In the genomic region with DNA sequence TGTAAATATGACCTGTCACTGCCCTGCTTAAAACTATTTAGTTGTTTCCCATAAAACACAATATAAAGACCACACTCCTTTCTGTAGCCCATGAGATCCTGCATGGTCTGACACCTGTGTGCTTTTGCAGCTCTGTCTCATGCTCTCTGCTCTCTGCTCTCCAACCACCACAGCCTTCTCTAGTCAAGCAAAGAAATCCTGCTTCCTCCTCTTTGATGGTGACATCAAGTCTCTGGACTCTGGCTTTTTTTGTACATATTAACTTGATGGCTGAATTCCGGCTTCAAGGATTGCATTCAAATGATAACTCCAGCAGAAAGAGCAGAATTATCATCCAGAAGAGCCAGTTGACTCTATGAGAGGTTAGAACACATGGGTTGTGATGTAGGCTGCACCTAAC, we compare ENCODE assay signal across 25 cellular contexts. TPM values are rescaled to one million over a fixed set of nuclear protein-coding genes. Genes with fewer than 3 reads are reported as not detected.
"Had no signal": no experiment of that assay in that cellular context is flagged by ENCODE, and none has a peak within 500 bp of the region (broad histone marks: within the 10 kb centered on the region; RNA-seq: fewer than 3 reads in every experiment).

No MANE protein-coding gene starts in this region.

- H3K27ac ChIP-seq: esophagus muscularis mucosa, skin epidermis, transverse colon, uterus, VCaP had no signal

- H3K27me3 ChIP-seq: brain microvascular endothelial cell, esophagus muscularis mucosa, transverse colon, uterus had no signal

- ATAC-seq: activated CD4-positive, CD25-positive, alpha-beta regulatory T cell treated with anti-CD3 and anti-CD28 coated beads, Interleukin-2, amount 50 U/mL, for 24 hours; activated naive CD8-positive, alpha-beta T cell treated with anti-CD3 and anti-CD28 coated beads, Interleukin-2, amount 50 U/mL, for 24 hours; effector memory CD8-positive, alpha-beta T cell; left lobe of liver; stimulated activated naive CD8-positive, alpha-beta T cell treated with anti-CD3 and anti-CD28 coated beads, Interleukin-15, amount 100 ng/mL, for 72 hours; T-helper 17 cell had no signal

- DNase-seq: activated CD4-positive, alpha-beta memory T cell treated with anti-CD3 and anti-CD28 coated beads, Interleukin-2, amount 10 ng/mL, durations not matched to agents 7 days and 5 days; activated CD4-positive, alpha-beta T cell treated with anti-CD3 and anti-CD28 coated beads, Interleukin-2, amount 10 ng/mL, durations not matched to agents 24 days and 14 days; activated gamma-delta T cell; activated naive CD4-positive, alpha-beta T cell treated with anti-CD3 and anti-CD28 coated beads, Interleukin-2, amount 50 U/mL, for 16 hours; activated naive CD8-positive, alpha-beta T cell treated with anti-CD3 and anti-CD28 coated beads, Interleukin-2, amount 50 U/mL, for 24 hours; brain microvascular endothelial cell; caudate nucleus; effector memory CD8-positive, alpha-beta T cell; head of caudate nucleus; islet precursor cell; naive B cell; stimulated activated CD4-positive, alpha-beta T cell treated with anti-CD3 and anti-CD28 coated beads, Interleukin-1b, Interleukin-23, amount 100 ng/mL, for 48 hours; stimulated activated naive CD8-positive, alpha-beta T cell treated with anti-CD3 and anti-CD28 coated beads, Interleukin-15, amount 100 ng/mL, for 72 hours; T-helper 17 cell; transverse colon; uterus had no signal

- H3K36me3 ChIP-seq: brain microvascular endothelial cell, esophagus muscularis mucosa, transverse colon, uterus had no signal

- H3K4me1 ChIP-seq: esophagus muscularis mucosa, transverse colon, uterus had no signal

- H3K9me3 ChIP-seq: esophagus muscularis mucosa, transverse colon, uterus had no signal

- FAIRE-seq: endothelial cell of umbilical vein, frontal cortex had no signal

- H3K4me3 ChIP-seq: esophagus muscularis mucosa, lung, skin epidermis, transverse colon, uterus had no signal

RNA-seq across cellular contexts. Expression of gene CHSY3, which starts 58.2 kb away (rescaled TPM):
- total RNA-seq: activated CD4-positive, alpha-beta memory T cell treated with anti-CD3 and anti-CD28 coated beads, Interleukin-2, amount 10 ng/mL, durations not matched to agents 7 days and 5 days; activated CD4-positive, alpha-beta T cell treated with anti-CD3 and anti-CD28 coated beads, Interleukin-2, amount 10 ng/mL, durations not matched to agents 24 days and 14 days; activated T-helper 1 cell treated with anti-CD3 and anti-CD28 coated beads, Interleukin-12 subunit alpha, Interleukin-12 subunit beta, Interleukin-2, Interleukin-4 antibody, amounts not matched to agents 30 ng/mL and 10 ng/mL and 1 ng/mL, durations not matched to agents 14 hours and 24 hours and 36 hours; T-helper 17 cell had no signal
